ENCODE assay signal across 2 cellular contexts in genomic region chr2:231910771-231911170, GRCh38.
TF ChIP-seq lines count a peak whose summit lies in the region.

No MANE protein-coding gene starts in this region.

TF ChIP-seq in IMR-90, 13 proteins besides CTCF, POLR2A, EP300 and RAD21:
- TF ChIP-seq RCOR1 (IDR thresholded peaks at IDR 0.05; ENCODE audit: insufficient replicate concordance, low read length): no peak
- TF ChIP-seq ELK1 (IDR thresholded peaks at IDR 0.05; ENCODE audit: borderline replicate concordance, low read depth, low read length): no peak
- TF ChIP-seq CHD1 (IDR thresholded peaks at IDR 0.05; ENCODE audit: low read depth, low read length): no peak
TF ChIP-seq in IMR-90: peak in this region for 0.

TF ChIP-seq in WTC11, 78 proteins besides CTCF, POLR2A, EP300 and RAD21:
- TF ChIP-seq MXD4 (CRISPR knock-in tag; IDR thresholded peaks at IDR 0.05; ENCODE audit: borderline replicate concordance): no peak
- 0 out of 2 replicates have a peak, but pooled peaks have one; percentile 11 for TF ChIP-seq FOXP1 (CRISPR knock-in tag; IDR thresholded peaks at IDR 0.05; ENCODE audit: borderline replicate concordance)
